In genomic region chr4:6608758-6609414, GRCh38 we compare ENCODE assay signal across 15 cellular contexts. TPM values are rescaled to one million over a fixed set of nuclear protein-coding genes. Genes with fewer than 3 reads are reported as not detected.
DNase-seq lines count a peak whose midpoint lies in the region; ATAC-seq and TF ChIP-seq lines count a peak whose summit lies in the region.
"Had no signal": no experiment of that assay in that cellular context is flagged by ENCODE, and none has a peak within 500 bp of the region (broad histone marks: within the 10 kb centered on the region; RNA-seq: fewer than 3 reads in every experiment).

No MANE protein-coding gene starts in this region.

- H3K36me3 ChIP-seq in BE2C, result no peaks in the 10 kb centered on the region; the same call in 1 of the 2 replicates

- ATAC-seq in GM21529 (IDR thresholded peaks at IDR 0.05; ENCODE audit: unreplicated experiment), result no peak
- no peak for ATAC-seq in activated CD4-positive, CD25-positive, alpha-beta regulatory T cell treated with anti-CD3 and anti-CD28 coated beads, Interleukin-2, amount 50 U/mL, for 24 hours

- no peaks in the 10 kb centered on the region; the same call in 1 of the 2 replicates for H3K9me3 ChIP-seq in BE2C

- H3K27me3 ChIP-seq in BE2C, result no peaks in the 10 kb centered on the region

- H3K4me3 ChIP-seq in BE2C (ENCODE audit: low read depth, low read length), result no peak overlapping the region

- peak; percentile 68 for DNase-seq in BE2C
- peak; percentile 62 for DNase-seq in NCI-H524 treated with DMSO at 0.1 percent for 48 hours (lab: John Stamatoyannopoulos, UW)
- DNase-seq in cerebellum (ENCODE audit: low spot score), result peak; percentile 7
- DNase-seq in left kidney (ENCODE audit: low read depth, low spot score), result peak; percentile 52
- no peak for DNase-seq in NCI-H128 (lab: John Stamatoyannopoulos, UW; ENCODE audit: unreplicated experiment)
- DNase-seq in OCI-M2 (lab: John Stamatoyannopoulos, UW; ENCODE audit: unreplicated experiment), result no peak
- DNase-seq: DMS79 treated with DMSO at 0.1 percent for 48 hours; GOT3; NCI-H510A; SHP77; stimulated activated CD4-positive, alpha-beta T cell treated with anti-CD3 and anti-CD28 coated beads, Interleukin-2, amount 100 ng/mL, for 24 hours; stimulated activated naive CD4-positive, alpha-beta T cell had no signal

- H3K4me1 ChIP-seq in BE2C, result no peaks in the 10 kb centered on the region
- H3K4me1 ChIP-seq: parathyroid adenoma had no signal

- peak; percentile 46 for TF ChIP-seq CTCF in BE2C (IDR thresholded peaks at IDR 0.05; ENCODE audit: low read depth, low read length)

RNA-seq across cellular contexts. Expression of gene MRFAP1, which starts 31.6 kb away (rescaled TPM):
- 1,288 TPM for polyA plus RNA-seq in BE2C (2012; ENCODE audit: insufficient read depth, insufficient read length, low read depth)
- 89.2 TPM for total RNA-seq in cerebellum

RNA-seq across cellular contexts. Expression of gene MAN2B2, which starts 33.9 kb away (rescaled TPM):
- polyA plus RNA-seq in BE2C (2012; ENCODE audit: insufficient read depth, insufficient read length, low read depth), result 1.9 TPM
- 6.4 TPM for total RNA-seq in cerebellum

Comparison
In these comparisons a context has a peak if more than half of its experiments do, and no peak if none do; other contexts are left out.
1. DNase-seq: peak in BE2C (single experiment), NCI-H524 treated with DMSO at 0.1 percent for 48 hours (single experiment), cerebellum (single experiment) and left kidney (single experiment); none in NCI-H128 (single experiment) and OCI-M2 (single experiment).